In genomic region chr12:40105515-40106201, GRCh38 we compare ENCODE assay signal across 8 cellular contexts. TPM values are rescaled to one million over a fixed set of nuclear protein-coding genes. Genes with fewer than 3 reads are reported as not detected.
A peak's percentile ranks its signal among the peaks of the same experiment; 100 is the strongest.
DNase-seq lines count a peak whose midpoint lies in the region; ATAC-seq, FAIRE-seq and TF ChIP-seq lines count a peak whose summit lies in the region.

Gene SLC2A13, minus strand, starts transcription at chr12:40106081. Its CDS starts 273 bp downstream, at chr12:40105808.

- TF ChIP-seq RAD21 in A549 (conservative IDR thresholded peaks at IDR 0.05 in 1 of 2, IDR thresholded peaks at IDR 0.05 in 1 of 2), result no peak

- peak within 1 kb of the TSS; percentile 75 to 89 for H3K27ac ChIP-seq in A549

- peak within 1 kb of the TSS; percentile 82 for H3K4me2 ChIP-seq in A549

- TF ChIP-seq POLR2A in A549 (IDR thresholded peaks at IDR 0.05; ENCODE audit: low read length), result peak; percentile 76

- H3K9me3 ChIP-seq in A549, result no peaks in the 10 kb centered on the region

- ATAC-seq in A549 (peak; percentile 86 to 90), GM18517 (IDR thresholded peaks at IDR 0.05; ENCODE audit: unreplicated experiment) (peak; percentile 80), HG02981 (IDR thresholded peaks at IDR 0.05; ENCODE audit: unreplicated experiment) (peak; percentile 79)

- peak within 1 kb of the TSS; percentile 78 for H3K4me3 ChIP-seq in A549
- H3K4me3 ChIP-seq in choroid plexus epithelial cell (ENCODE audit: low read depth, low read length), result peak within 1 kb of the TSS; percentile 83

- CTCF ChIA-PET in A549 (lab: Yijun Ruan, JAX), result interaction anchor here (1.0 to 6.6 kb wide), 7 partner anchors 9 to 342 kb away, joined by 3 to 66 read pairs (median 9); no protein-coding TSS in a partner anchor

- TF ChIP-seq CTCF in A549 (IDR thresholded peaks at IDR 0.05) (no peak), choroid plexus epithelial cell (conservative IDR thresholded peaks at IDR 0.05; ENCODE audit: low read depth, low read length) (no peak)

- POLR2A ChIA-PET in A549 (lab: Yijun Ruan, JAX), result no interaction called here

- peaks cover 3% of the 10 kb centered on the region; the same call in 1 of the 3 replicates for H3K4me1 ChIP-seq in A549

- no peak for TF ChIP-seq EP300 in A549 (IDR thresholded peaks at IDR 0.05)

- WGBS in A549 (ENCODE audit: missing lambda C conversion rate), result 2% methylated on average over 27 of the region's 97 CpGs

- DNase-seq in A549 (ENCODE audit: low read depth in 1 of 2, low spot score in 1 of 2) (peak; percentile 69 to 71), NCI-H2227 (lab: John Stamatoyannopoulos, UW; ENCODE audit: unreplicated experiment) (peak; percentile 82), choroid plexus epithelial cell (ENCODE audit: low read depth) (peak; percentile 76), left kidney (ENCODE audit: low read depth, low spot score) (peak; percentile 90)
- DNase-seq in activated CD4-positive, alpha-beta T cell treated with anti-CD3 and anti-CD28 coated beads for 24 hours (ENCODE audit: low read depth in 2 of 2), result peak; percentile 54 to 60
- DNase-seq in stimulated activated CD4-positive, alpha-beta T cell treated with anti-CD3 and anti-CD28 coated beads, Interleukin-1b, Interleukin-23, amount 100 ng/mL, for 48 hours, result peak; percentile 63

- no peak for FAIRE-seq in A549 (lab: Jason Lieb, UNC)

TF ChIP-seq in A549, 52 proteins besides CTCF, POLR2A, EP300 and RAD21:
- TF ChIP-seq SREBF2 (IDR thresholded peaks at IDR 0.05) (no peak), BHLHE40 (IDR thresholded peaks at IDR 0.05; ENCODE audit: low read depth, low read length) (peak; percentile 55; the same call in 1 of the 2 replicates), MAFK (IDR thresholded peaks at IDR 0.05; ENCODE audit: partially characterized antibody) (no peak), FOXS1 (CRISPR knock-in tag; IDR thresholded peaks at IDR 0.05) (no peak), PBX3 (IDR thresholded peaks at IDR 0.05) (no peak), PHF8 (IDR thresholded peaks at IDR 0.05; ENCODE audit: borderline replicate concordance, low read depth) (peak; percentile 25; the same call in 1 of the 2 replicates), EHMT2 (IDR thresholded peaks at IDR 0.05; ENCODE audit: low read depth) (no peak), BCL3 (IDR thresholded peaks at IDR 0.05) (0 out of 3 replicates have a peak, but pooled peaks have one; percentile 21), HEYL (CRISPR knock-in tag; IDR thresholded peaks at IDR 0.05) (no peak), E2F6 (IDR thresholded peaks at IDR 0.05; ENCODE audit: borderline replicate concordance, low read depth) (peak; percentile 30; the same call in 1 of the 2 replicates), MAZ (IDR thresholded peaks at IDR 0.05; ENCODE audit: borderline replicate concordance, low read depth, low read length) (no peak)

RNA-seq across cellular contexts. Expression of gene SLC2A13, which starts in this region (rescaled TPM):
- polyA plus RNA-seq in A549 (2011; rRNA removed) (7.1 and 8.2 TPM in 2 replicates), A549 (2017; fragmentation: RNase III; extraction: RNeasy Plus Mini Kit Qiagen cat#74134 plus additional on column Dnase treatment) (2.5 to 4.5 TPM (median 4.0 TPM) in 3 replicates)
- polyA plus RNA-seq in A549 (2012; cell fraction: cytosol; rRNA removed), result 1.6 and 2.2 TPM in 2 replicates
- 1.9 and 2.1 TPM in 2 replicates for polyA plus RNA-seq in A549 (2012; cell fraction: nucleus; rRNA removed)
- polyA minus RNA-seq in A549 (2011; rRNA and poly(A)+ RNA removed), result 11.1 and 11.8 TPM in 2 replicates

Comparison
In these comparisons a context has a peak if more than half of its experiments do, and no peak if none do; other contexts are left out.
1. Peak in every context shown above with its lines: DNase-seq, ATAC-seq, H3K4me3 ChIP-seq and H3K27ac ChIP-seq.